Comparison of ENCODE assay signal across 8 cellular contexts in the genomic region with DNA sequence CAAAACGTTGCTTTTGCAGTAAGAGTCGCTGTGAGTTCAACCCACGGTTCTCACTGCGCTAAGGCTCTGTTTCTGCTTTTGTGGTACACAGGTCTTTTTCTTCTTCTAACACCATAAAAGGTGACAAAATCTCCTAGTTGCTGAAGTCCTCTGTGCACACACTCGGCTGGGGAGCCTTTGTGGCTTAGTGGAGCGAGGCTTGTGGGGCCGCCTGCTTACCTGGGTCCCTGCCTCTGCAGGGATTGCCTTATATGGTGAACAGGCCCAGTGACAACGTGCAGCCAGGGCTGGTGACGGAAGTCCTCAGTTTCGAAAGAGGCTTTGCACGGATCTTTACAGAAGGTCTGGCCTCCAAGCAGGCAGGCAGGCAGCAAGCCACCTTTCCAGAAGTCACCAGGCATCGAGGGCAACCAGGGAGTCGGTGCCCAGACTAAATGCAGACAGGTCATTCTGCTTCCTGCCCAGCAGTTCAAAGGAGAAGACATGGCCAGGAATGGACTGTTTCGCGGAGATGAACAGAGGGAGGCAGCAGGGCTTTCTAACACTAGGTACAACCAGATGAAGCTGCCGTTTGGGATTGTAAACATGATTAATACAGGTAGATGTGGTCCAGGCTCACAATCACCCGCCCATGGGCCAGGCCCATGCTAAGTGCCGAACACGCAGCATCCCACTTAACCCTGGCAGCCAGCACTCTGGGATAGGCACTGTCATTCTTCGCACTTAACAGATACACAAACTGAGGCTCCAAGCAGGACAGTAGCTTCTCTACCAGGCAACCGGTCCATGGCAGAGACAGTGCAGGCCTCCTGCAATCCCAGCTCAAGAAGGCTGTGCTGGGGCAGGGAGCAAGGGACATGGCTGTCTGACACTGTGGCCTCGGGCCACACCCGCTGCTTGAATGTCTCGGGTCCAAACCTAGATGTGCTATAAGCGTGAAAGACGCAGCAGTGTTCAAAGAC. TPM values are rescaled to one million over a fixed set of nuclear protein-coding genes. Genes with fewer than 3 reads are reported as not detected.
DNase-seq lines count a peak whose midpoint lies in the region; ATAC-seq lines count a peak whose summit lies in the region.

No MANE protein-coding gene starts in this region.

- DNase-seq in ELF-1 (ENCODE audit: low read depth, low spot score) (peak; percentile 59), KBM-7 (peak; percentile 43), left cardiac atrium (peak; percentile 41), COR-L47 (lab: John Stamatoyannopoulos, UW) (no peak), DMS 273 (lab: John Stamatoyannopoulos, UW; ENCODE audit: unreplicated experiment) (no peak)
- peak; percentile 76 for DNase-seq in activated CD4-positive, alpha-beta T cell treated with anti-CD3 and anti-CD28 coated beads, Interleukin-2, amount 50 U/mL, for 1 hour
- DNase-seq in stimulated activated CD8-positive, alpha-beta memory T cell treated with anti-CD3 and anti-CD28 coated beads, Interleukin-2, amount 100 ng/mL, for 1 hour (ENCODE audit: low read depth in 2 of 2) = peak; percentile 60 to 73

- in situ Hi-C loops in KBM-7 (cut with MboI; ENCODE audit: low pct_unique_long_range_greater_than_20kb, low sequenced_read_pairs) = loop anchor here (10.0 to 25.0 kb wide), 3 partner anchors 100 to 447 kb away; a partner anchor contains a TSS

- intact Hi-C loops in left cardiac atrium (cut with DNase I) = loop anchor here (1.0 to 10.0 kb wide), 3 partner anchors 107 to 212 kb away; no protein-coding TSS in a partner anchor

- ATAC-seq in GM21526 (IDR thresholded peaks at IDR 0.05; ENCODE audit: low FRiP score, unreplicated experiment) (peak; percentile 91), left cardiac atrium (peak; percentile 30 to 76)

RNA-seq across cellular contexts. Expression of a gene that starts 10.7 kb away (rescaled TPM):
- 1 to 10 TPM; 5.2 to 6.7 TPM for total RNA-seq in left cardiac atrium

Comparison
In these comparisons a context has a peak if more than half of its experiments do, and no peak if none do; other contexts are left out.
1. DNase-seq: peak in ELF-1 (single experiment), KBM-7 (single experiment), activated CD4-positive, alpha-beta T cell treated with anti-CD3 and anti-CD28 coated beads, Interleukin-2, amount 50 U/mL, for 1 hour (single experiment), left cardiac atrium (single experiment) and stimulated activated CD8-positive, alpha-beta memory T cell treated with anti-CD3 and anti-CD28 coated beads, Interleukin-2, amount 100 ng/mL, for 1 hour (2 of 2); none in COR-L47 (single experiment) and DMS 273 (single experiment).